Comparison of ENCODE assay signal across 8 cellular contexts in genomic region chr21:31198575-31198974, GRCh38.
DNase-seq lines count a peak whose midpoint lies in the region; TF ChIP-seq lines count a peak whose summit lies in the region.

No MANE protein-coding gene starts in this region.

- H3K4me1 Mint-ChIP-seq in chondrocyte (ENCODE audit: low read depth): peaks cover 22% of the 10 kb centered on the region
- peaks cover 51% of the 10 kb centered on the region for H3K4me1 Mint-ChIP-seq in activated naive CD4-positive, alpha-beta T cell treated with anti-CD3 and anti-CD28 coated beads for 36 hours (ENCODE audit: low read depth)

- H3K9me3 ChIP-seq in NT2/D1 (ENCODE audit: insufficient read depth, low read length): no peaks in the 10 kb centered on the region

- DNase-seq in Caki2 (ENCODE audit: low read depth) (peak; percentile 50), HuH-7 (ENCODE audit: low spot score) (peak; percentile 12), NT2/D1 (ENCODE audit: low read depth, low spot score) (peak; percentile 42), chondrocyte (ENCODE audit: low spot score) (no peak), medulla oblongata (ENCODE audit: extremely low spot score) (peak; percentile 81), GOT3 (lab: John Stamatoyannopoulos, UW) (no peak)
- DNase-seq in stimulated activated CD4-positive, alpha-beta T cell treated with anti-CD3 and anti-CD28 coated beads, Interleukin-1b, Interleukin-23, amount 100 ng/mL, for 48 hours: no peak
- DNase-seq in activated naive CD4-positive, alpha-beta T cell treated with anti-CD3 and anti-CD28 coated beads for 36 hours: no peak

- intact Hi-C loops in activated naive CD4-positive, alpha-beta T cell treated with anti-CD3 and anti-CD28 coated beads for 36 hours (cut with micrococcal nuclease): loop anchor here (1.0 to 5.0 kb wide), 6 partner anchors 89 to 406 kb away; no protein-coding TSS in a partner anchor

- no peaks in the 10 kb centered on the region for H3K27me3 ChIP-seq in NT2/D1 (ENCODE audit: insufficient read depth, insufficient read length)

- peak; percentile 97 for TF ChIP-seq CTCF in chondrocyte (IDR thresholded peaks at IDR 0.05)

- no peak overlapping the region for H3K4me3 ChIP-seq in NT2/D1 (ENCODE audit: insufficient read length, low read depth)

- no peaks in the 10 kb centered on the region for H3K27me3 Mint-ChIP-seq in chondrocyte (ENCODE audit: low read depth)
- no peaks in the 10 kb centered on the region for H3K27me3 Mint-ChIP-seq in activated naive CD4-positive, alpha-beta T cell treated with anti-CD3 and anti-CD28 coated beads for 36 hours (ENCODE audit: low read depth)

- in situ Hi-C loops in Caki2 (cut with HindIII; ENCODE audit: low pct_unique_long_range_greater_than_20kb, low sequenced_read_pairs): no loop called here

- no peak overlapping the region for H3K4me3 Mint-ChIP-seq in chondrocyte (ENCODE audit: unreplicated experiment)
- H3K4me3 Mint-ChIP-seq in activated naive CD4-positive, alpha-beta T cell treated with anti-CD3 and anti-CD28 coated beads for 36 hours: no peak overlapping the region

- H3K9me3 Mint-ChIP-seq in chondrocyte (ENCODE audit: low read depth): no peaks in the 10 kb centered on the region
- H3K9me3 Mint-ChIP-seq in activated naive CD4-positive, alpha-beta T cell treated with anti-CD3 and anti-CD28 coated beads for 36 hours: peaks cover 2% of the 10 kb centered on the region

- H3K27ac Mint-ChIP-seq in chondrocyte (ENCODE audit: unreplicated experiment): no peak overlapping the region
- H3K27ac Mint-ChIP-seq in activated naive CD4-positive, alpha-beta T cell treated with anti-CD3 and anti-CD28 coated beads for 36 hours: no peak overlapping the region

- peaks cover 15% of the 10 kb centered on the region for H3K36me3 ChIP-seq in NT2/D1 (ENCODE audit: insufficient read depth, insufficient read length, low read length)

- H3K9ac ChIP-seq in NT2/D1 (ENCODE audit: insufficient read length, low read depth): no peak overlapping the region

- CTCF ChIA-PET in activated naive CD4-positive, alpha-beta T cell treated with anti-CD3 and anti-CD28 coated beads for 36 hours (lab: Charles Lee): interaction anchor here (0.7 to 11.3 kb wide), 15 partner anchors 11 to 421 kb away, joined by 3 to 131 read pairs (median 3); no protein-coding TSS in a partner anchor

- H3K36me3 Mint-ChIP-seq in chondrocyte (ENCODE audit: low read depth): no peaks in the 10 kb centered on the region
- H3K36me3 Mint-ChIP-seq in activated naive CD4-positive, alpha-beta T cell treated with anti-CD3 and anti-CD28 coated beads for 36 hours (ENCODE audit: low read depth): peaks cover 13% of the 10 kb centered on the region

- peaks cover 2% of the 10 kb centered on the region for H3K4me1 ChIP-seq in NT2/D1 (ENCODE audit: insufficient read depth, insufficient read length)

Comparison
In these comparisons a context has a peak if more than half of its experiments do, and no peak if none do; other contexts are left out.
1. DNase-seq: peak in Caki2 (single experiment), HuH-7 (single experiment), NT2/D1 (single experiment) and medulla oblongata (single experiment); none in chondrocyte (single experiment), stimulated activated CD4-positive, alpha-beta T cell treated with anti-CD3 and anti-CD28 coated beads, Interleukin-1b, Interleukin-23, amount 100 ng/mL, for 48 hours (single experiment), GOT3 (single experiment) and activated naive CD4-positive, alpha-beta T cell treated with anti-CD3 and anti-CD28 coated beads for 36 hours (single experiment).